ENCODE assay signal across 8 cellular contexts in genomic region chr3:197029511-197030167, GRCh38. TPM values are rescaled to one million over a fixed set of nuclear protein-coding genes. Genes with fewer than 3 reads are reported as not detected.
DNase-seq lines count a peak whose midpoint lies in the region; ATAC-seq, FAIRE-seq and TF ChIP-seq lines count a peak whose summit lies in the region.

Gene MELTF, minus strand, starts transcription at chr3:197029817. Its CDS starts 115 bp downstream, at chr3:197029702.

- H3K4me3 Mint-ChIP-seq in CD14-positive monocyte (peak within 1 kb of the TSS; percentile 84 to 87), type B pancreatic cell (peak within 1 kb of the TSS; percentile 61)

- peak; percentile 78 for ATAC-seq in HG03460 (IDR thresholded peaks at IDR 0.05; ENCODE audit: unreplicated experiment)
- peak; percentile 86 for ATAC-seq in Panc1
- peak; percentile 91 to 94 (median 92) for ATAC-seq in pancreas

- H3K9me3 Mint-ChIP-seq in CD14-positive monocyte (peaks cover 0 to 9% (median under 1%) of the 10 kb centered on the region in 7 donors), type B pancreatic cell (no peaks in the 10 kb centered on the region)

- in situ Hi-C loops in Panc1 (cut with HindIII; ENCODE audit: low pct_unique_long_range_greater_than_20kb, low sequenced_read_pairs): no loop called here

- CTCF ChIA-PET in Panc1 (lab: Charles Lee): interaction anchor here (0.6 to 2.2 kb wide), 8 partner anchors 12 to 819 kb away, joined by 3 to 6 read pairs (median 3); no protein-coding TSS in a partner anchor

- FAIRE-seq in pancreas (lab: Jason Lieb, UNC): no peak

- TF ChIP-seq CTCF in CD14-positive monocyte (IDR thresholded peaks at IDR 0.05) (peak; percentile 90), Panc1 (IDR thresholded peaks at IDR 0.05) (peak; percentile 100), pancreas (IDR thresholded peaks at IDR 0.05) (peak; percentile 79 to 88 (median 86)), type B pancreatic cell (conservative IDR thresholded peaks at IDR 0.05) (peak; percentile 94)

- BruUV-seq in Panc1 (replicated peaks; lab: Mats Ljungman, UMichigan): no TSS peak

- H3K4me1 Mint-ChIP-seq in CD14-positive monocyte: peaks cover 31% of the 10 kb centered on the region
- H3K4me1 Mint-ChIP-seq in type B pancreatic cell (ENCODE audit: unreplicated experiment): peaks cover 2% of the 10 kb centered on the region

- peak within 1 kb of the TSS; percentile 60 to 62 for H3K4me3 ChIP-seq in Panc1 (ENCODE audit: low read depth in 2 of 2, low read length in 2 of 2)
- peak within 1 kb of the TSS; percentile 40 to 79 (median 70) for H3K4me3 ChIP-seq in pancreas

- POLR2A ChIA-PET in Panc1 (lab: Charles Lee): interaction anchor here (0.6 to 0.7 kb wide), 2 partner anchors 33 to 35 kb away, joined by 4 to 8 read pairs; no protein-coding TSS in a partner anchor

- H3K36me3 Mint-ChIP-seq in CD14-positive monocyte (peaks cover 0 to 4% of the 10 kb centered on the region in 2 donors), type B pancreatic cell (no peaks in the 10 kb centered on the region)

- WGBS in pancreas, 2 donors: 1 to 2% methylated on average over 37 to 60 of the region's 60 CpGs

- peaks cover 9% of the 10 kb centered on the region for H3K4me1 ChIP-seq in Panc1 (ENCODE audit: control insufficient read depth, insufficient read depth, low read length)
- no peaks in the 10 kb centered on the region for H3K4me1 ChIP-seq in pancreas

- H3K27me3 ChIP-seq in Panc1 (ENCODE audit: control insufficient read depth, insufficient read depth, low read length): no peaks in the 10 kb centered on the region
- no peaks in the 10 kb centered on the region for H3K27me3 ChIP-seq in pancreas

- intact Hi-C loops in CD14-positive monocyte (cut with micrococcal nuclease) (no loop called here), Panc1 (cut with micrococcal nuclease; ENCODE audit: unreplicated experiment) (no loop called here), pancreas (cut with DNase I) (no loop called here)

- H3K9me3 ChIP-seq in Panc1 (ENCODE audit: control insufficient read depth, insufficient read depth, low read depth, low read length) (no peaks in the 10 kb centered on the region), pancreas (no peaks in the 10 kb centered on the region)

- H3K36me3 ChIP-seq in Panc1 (ENCODE audit: control insufficient read depth, insufficient read depth, low read length) (no peaks in the 10 kb centered on the region), pancreas (no peaks in the 10 kb centered on the region)

- H3K27ac Mint-ChIP-seq in CD14-positive monocyte (peak within 1 kb of the TSS; percentile 87 to 96 (median 90)), type B pancreatic cell (peak within 1 kb of the TSS; percentile 48)

- H3K27me3 Mint-ChIP-seq in CD14-positive monocyte (ENCODE audit: low read depth in 3 of 3): peaks cover 14 to 38% (median 27%) of the 10 kb centered on the region in 3 donors
- H3K27me3 Mint-ChIP-seq in type B pancreatic cell: peaks cover 25% of the 10 kb centered on the region

- H3K27ac ChIP-seq in Panc1 (ENCODE audit: low read length) (peak within 1 kb of the TSS; percentile 51; the same call in 1 of the 2 replicates), pancreas (no peak within 1 kb of the TSS)

- DNase-seq in CD14-positive monocyte (ENCODE audit: low spot score) (peak; percentile 74), GM19238 (ENCODE audit: insufficient read length, low spot score) (peak; percentile 98), Panc1 (ENCODE audit: low read depth, low spot score) (no peak), foreskin melanocyte (peak; percentile 53), pancreas (peak; percentile 49 to 91 (median 70)), type B pancreatic cell (ENCODE audit: extremely low spot score, unreplicated experiment) (no peak)
- DNase-seq in activated T-helper 1 cell treated with anti-CD3 and anti-CD28 coated beads, Interleukin-2, amount 50 U/mL, for 16 hours (ENCODE audit: low read depth in 1 of 2, low spot score in 1 of 2): peak; percentile 50 to 61

RNA-seq across cellular contexts. Expression of gene MELTF, which starts in this region (rescaled TPM):
- under 1 TPM; 0.34 to 0.36 TPM for polyA plus RNA-seq in CD14-positive monocyte
- 18.7 TPM for total RNA-seq in Panc1 (2021; ENCODE audit: unreplicated experiment)
- polyA plus RNA-seq in Panc1 (2012; ENCODE audit: insufficient read length): 15.5 TPM
- total RNA-seq in pancreas: 10 to 100 TPM in 2 of 6 donors, 1 to 10 TPM in 4; 2.9 to 21.7 (median 6.8) TPM
- 1 to 10 TPM; 3.0 to 9.0 TPM for polyA plus RNA-seq in pancreas
- total RNA-seq in type B pancreatic cell (ENCODE audit: low replicate concordance): 3.0 and 7.6 TPM in 2 replicates

Comparison
In these comparisons a context has a peak if more than half of its experiments do, and no peak if none do; other contexts are left out.
1. Peak in DNase-seq in CD14-positive monocyte; RNA of the gene not detected or under 1 TPM.
2. DNase-seq: peak in GM19238 (single experiment), activated T-helper 1 cell treated with anti-CD3 and anti-CD28 coated beads, Interleukin-2, amount 50 U/mL, for 16 hours (2 of 2), foreskin melanocyte (single experiment) and pancreas (6 of 6); none in Panc1 (single experiment) and type B pancreatic cell (single experiment).
3. Peak in every context shown above with its lines, with median percentiles within 50 percentile points of each other: CTCF ChIP-seq and ATAC-seq.